Comparison of ENCODE assay signal across 11 cellular contexts in the genomic region with DNA sequence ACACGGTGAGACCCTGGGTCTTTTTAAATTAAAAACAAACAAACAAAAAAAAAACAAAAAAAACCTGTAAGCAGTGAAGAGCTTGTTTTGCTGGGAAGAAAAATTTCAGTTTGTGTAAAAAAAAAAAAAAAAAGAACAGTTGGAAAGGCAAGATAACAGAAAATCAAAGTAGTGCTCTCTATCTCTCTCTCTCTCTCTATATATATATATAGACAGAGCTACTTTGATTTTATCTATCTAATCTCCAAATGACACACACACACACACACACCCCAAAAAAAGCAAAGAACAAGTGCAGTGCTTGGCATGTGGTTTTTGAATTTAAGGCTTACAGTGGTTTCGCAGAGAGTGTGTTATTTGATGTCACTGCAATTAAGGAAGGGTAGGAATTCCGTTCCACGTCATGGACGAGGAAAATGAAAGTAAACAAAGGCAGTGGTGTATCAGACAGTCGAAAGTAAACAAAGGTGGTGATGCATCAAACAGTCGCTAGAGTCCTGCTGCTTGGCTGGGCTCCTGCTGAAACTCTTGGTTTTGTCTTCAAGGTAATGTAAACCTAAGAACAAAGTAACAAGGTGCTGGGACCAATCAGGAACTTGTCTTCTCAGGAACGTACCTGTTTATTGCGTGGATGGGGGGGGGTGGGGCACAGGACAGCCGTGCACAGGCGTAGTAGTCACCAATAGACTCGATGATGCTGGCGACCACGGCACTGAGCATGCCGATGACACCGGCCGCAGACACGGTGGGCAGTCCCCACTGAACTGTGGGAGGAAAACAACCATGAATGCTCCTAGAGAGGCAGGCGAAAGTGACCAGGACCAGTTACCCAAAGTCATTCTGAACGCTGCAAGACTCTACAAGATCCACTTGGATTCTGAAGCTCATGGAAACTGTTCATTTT. TPM values are rescaled to one million over a fixed set of nuclear protein-coding genes. Genes with fewer than 3 reads are reported as not detected.
DNase-seq lines count a peak whose midpoint lies in the region; ATAC-seq and TF ChIP-seq lines count a peak whose summit lies in the region.
"Had no signal": no experiment of that assay in that cellular context is flagged by ENCODE, and none has a peak within 500 bp of the region (broad histone marks: within the 10 kb centered on the region; RNA-seq: fewer than 3 reads in every experiment).

No MANE protein-coding gene starts in this region.

- H3K27me3 Mint-ChIP-seq in activated naive CD4-positive, alpha-beta T cell treated with anti-CD3 and anti-CD28 coated beads for 36 hours (ENCODE audit: low read depth): no peaks in the 10 kb centered on the region
- no peaks in the 10 kb centered on the region for H3K27me3 Mint-ChIP-seq in activated CD8-positive, alpha-beta T cell treated with anti-CD3 and anti-CD28 coated beads for 36 hours
- H3K27me3 Mint-ChIP-seq in H9 (ENCODE audit: low read depth): no peaks in the 10 kb centered on the region

- H4K8ac ChIP-seq in H9 (replicated peaks; ENCODE audit: insufficient read length, low read depth, low read length): no peak overlapping the region

- no peaks in the 10 kb centered on the region for H3K9me3 ChIP-seq in Panc1 (ENCODE audit: control insufficient read depth, insufficient read depth, low read depth, low read length)
- H3K9me3 ChIP-seq in fibroblast of lung (ENCODE audit: control insufficient read depth, insufficient read depth, low read depth, low read length): no peaks in the 10 kb centered on the region
- no peaks in the 10 kb centered on the region for H3K9me3 ChIP-seq in GM23248 (ENCODE audit: low read depth)
- no peaks in the 10 kb centered on the region for H3K9me3 ChIP-seq in H9 (ENCODE audit: control insufficient read depth, low read depth, low read length)

- BruUV-seq in Panc1 (replicated peaks; lab: Mats Ljungman, UMichigan): no TSS peak

- H2AK5ac ChIP-seq in H9 (ENCODE audit: insufficient read length, low read length): no peak overlapping the region

- no peaks in the 10 kb centered on the region for H3K36me3 ChIP-seq in Panc1 (ENCODE audit: control insufficient read depth, insufficient read depth, low read length)
- no peaks in the 10 kb centered on the region for H3K36me3 ChIP-seq in fibroblast of lung (ENCODE audit: control insufficient read depth, insufficient read depth, low read length)
- no peaks in the 10 kb centered on the region for H3K36me3 ChIP-seq in GM23248 (ENCODE audit: low read depth)

- H4K20me1 ChIP-seq in fibroblast of lung (ENCODE audit: control insufficient read depth, extremely low read depth, insufficient read depth, low read length): no peaks in the 10 kb centered on the region
- H4K20me1 ChIP-seq in GM23248 (ENCODE audit: insufficient read depth): no peaks in the 10 kb centered on the region
- H4K20me1 ChIP-seq in H9 (ENCODE audit: control insufficient read depth, insufficient read depth, insufficient read length): no peaks in the 10 kb centered on the region

- H3K9ac ChIP-seq in fibroblast of lung (ENCODE audit: insufficient read depth, low read length): no peak overlapping the region
- no peak overlapping the region for H3K9ac ChIP-seq in GM23248
- H3K9ac ChIP-seq in H9 (ENCODE audit: extremely low read depth, insufficient read length, low read length): no peak overlapping the region

- no peak overlapping the region for H4K5ac ChIP-seq in H9 (ENCODE audit: insufficient read length, low read depth, low read length)

- H3K56ac ChIP-seq in H9 (ENCODE audit: insufficient read length, low read depth, low read length): no peak overlapping the region

- H3K79me1 ChIP-seq in H9 (ENCODE audit: insufficient read depth, low read depth, low read length, poor library complexity, severe bottlenecking): no peaks in the 10 kb centered on the region

- H3K27ac Mint-ChIP-seq in activated naive CD4-positive, alpha-beta T cell treated with anti-CD3 and anti-CD28 coated beads, Interleukin-2, amount 50 U/mL, for 72 hours: peak overlapping the region; percentile 15 to 81
- no peak overlapping the region for H3K27ac Mint-ChIP-seq in activated naive CD4-positive, alpha-beta T cell treated with anti-CD3 and anti-CD28 coated beads for 36 hours
- H3K27ac Mint-ChIP-seq in activated CD8-positive, alpha-beta T cell treated with anti-CD3 and anti-CD28 coated beads for 36 hours: no peak overlapping the region
- H3K27ac Mint-ChIP-seq in H9: peak overlapping the region in 1 of 3 experiments; percentile 39; a peak in 1 of 7 replicates

- intact Hi-C loops in activated naive CD4-positive, alpha-beta T cell treated with anti-CD3 and anti-CD28 coated beads for 36 hours (cut with micrococcal nuclease): no loop called here
- intact Hi-C loops in Panc1 (cut with micrococcal nuclease; ENCODE audit: unreplicated experiment): no loop called here
- intact Hi-C loops in activated CD8-positive, alpha-beta T cell treated with anti-CD3 and anti-CD28 coated beads for 36 hours (cut with micrococcal nuclease): no loop called here

- no peak overlapping the region for H3K14ac ChIP-seq in H9 (ENCODE audit: insufficient read depth, low read length)

- H3K4me2 ChIP-seq in fibroblast of lung (ENCODE audit: extremely low read depth, insufficient read depth, low read length) (no peak overlapping the region), GM23248 (ENCODE audit: unreplicated experiment) (no peak overlapping the region), H9 (ENCODE audit: insufficient read depth, insufficient read length, low read length) (no peak overlapping the region)

- H3K9me3 Mint-ChIP-seq in activated naive CD4-positive, alpha-beta T cell treated with anti-CD3 and anti-CD28 coated beads, Interleukin-2, amount 50 U/mL, for 72 hours: no peaks in the 10 kb centered on the region
- no peaks in the 10 kb centered on the region for H3K9me3 Mint-ChIP-seq in activated naive CD4-positive, alpha-beta T cell treated with anti-CD3 and anti-CD28 coated beads for 36 hours
- H3K9me3 Mint-ChIP-seq in activated CD8-positive, alpha-beta T cell treated with anti-CD3 and anti-CD28 coated beads for 36 hours: no peaks in the 10 kb centered on the region
- no peaks in the 10 kb centered on the region for H3K9me3 Mint-ChIP-seq in H9
- H3K9me3 Mint-ChIP-seq: CD14-positive monocyte had no signal

- H3K4me1 Mint-ChIP-seq in activated naive CD4-positive, alpha-beta T cell treated with anti-CD3 and anti-CD28 coated beads for 36 hours (ENCODE audit: low read depth): peaks cover 12% of the 10 kb centered on the region
- no peaks in the 10 kb centered on the region for H3K4me1 Mint-ChIP-seq in activated CD8-positive, alpha-beta T cell treated with anti-CD3 and anti-CD28 coated beads for 36 hours (ENCODE audit: low read depth)
- H3K4me1 Mint-ChIP-seq in H9: peaks cover 0 to 2% of the 10 kb centered on the region in 2 experiments; a peak in 1 of 4 replicates

- H3K27ac ChIP-seq in Panc1 (ENCODE audit: low read length) (no peak overlapping the region), fibroblast of lung (ENCODE audit: insufficient read depth, low read length) (no peak overlapping the region), GM23248 (no peak overlapping the region), H9 (ENCODE audit: insufficient read length, low read depth, low read length) (no peak overlapping the region)

- no peak overlapping the region for H2BK15ac ChIP-seq in H9 (ENCODE audit: low read depth, low read length)

- peak in 1 of 2 donors; percentile 48 for ATAC-seq in activated naive CD4-positive, alpha-beta T cell treated with anti-CD3 and anti-CD28 coated beads, Interleukin-2, amount 50 U/mL, for 72 hours
- ATAC-seq in Panc1: peak; percentile 84
- ATAC-seq in activated CD8-positive, alpha-beta T cell treated with anti-CD3 and anti-CD28 coated beads for 36 hours: no peak

- POLR2A ChIA-PET in Panc1 (lab: Charles Lee): interaction anchor here (0.6 to 0.7 kb wide), 2 partner anchors 12 to 47 kb away, joined by 3 to 8 read pairs; no protein-coding TSS in a partner anchor
- POLR2A ChIA-PET in activated CD8-positive, alpha-beta T cell treated with anti-CD3 and anti-CD28 coated beads for 36 hours (lab: Charles Lee): no interaction called here

- no peak overlapping the region for H3K23ac ChIP-seq in H9 (ENCODE audit: insufficient read length, low read depth, low read length)

- no peak overlapping the region for H3K4me3 Mint-ChIP-seq in activated naive CD4-positive, alpha-beta T cell treated with anti-CD3 and anti-CD28 coated beads for 36 hours
- H3K4me3 Mint-ChIP-seq in activated CD8-positive, alpha-beta T cell treated with anti-CD3 and anti-CD28 coated beads for 36 hours: no peak overlapping the region
- no peak overlapping the region for H3K4me3 Mint-ChIP-seq in H9
- H3K4me3 Mint-ChIP-seq: CD14-positive monocyte had no signal

- H3K4me3 ChIP-seq in Panc1 (ENCODE audit: low read depth in 2 of 2, low read length in 2 of 2) (peak overlapping the region in 1 of 2 experiments; percentile 46; a peak in 2 of 4 replicates), fibroblast of lung (replicated peaks in 1 of 4; ENCODE audit: control extremely low read depth in 1 of 4, insufficient read depth in 1 of 4, low read depth in 3 of 4, low read length in 4 of 4) (no peak overlapping the region), GM23248 (no peak overlapping the region)

- WGBS in GM23248 (ENCODE audit: low coverage in 1 of 2, low lambda C conversion rate in 2 of 2, missing lambda C conversion rate in 2 of 2), 2 experiments: 91% methylated on average over 19 to 20 of the region's 20 CpGs
- WGBS in H9 (ENCODE audit: extremely low coverage, insufficient read length, low lambda C conversion rate): no CpG with 5 or more reads among the region's 20 CpGs

- H3K9me2 ChIP-seq in GM23248 (ENCODE audit: insufficient read depth): no peaks in the 10 kb centered on the region

- H3T11ph ChIP-seq in H9 (ENCODE audit: low read length): no peak overlapping the region

- no peak overlapping the region for H2BK5ac ChIP-seq in H9 (ENCODE audit: insufficient read length, low read length)

- H2AFZ ChIP-seq in fibroblast of lung (ENCODE audit: low read length): no peak overlapping the region
- H2AFZ ChIP-seq in GM23248: no peak overlapping the region
- no peak overlapping the region for H2AFZ ChIP-seq in H9 (ENCODE audit: low read length)

- TF ChIP-seq CTCF in Panc1 (IDR thresholded peaks at IDR 0.05) (no peak), fibroblast of lung (conservative IDR thresholded peaks at IDR 0.05 in 1 of 2, IDR thresholded peaks at IDR 0.05 in 1 of 2; ENCODE audit: low read depth in 1 of 2, low read length in 2 of 2) (no peak), H9 (conservative IDR thresholded peaks at IDR 0.05) (no peak)
- TF ChIP-seq CTCF in activated CD8-positive, alpha-beta T cell treated with anti-CD3 and anti-CD28 coated beads for 36 hours (IDR thresholded peaks at IDR 0.05): no peak

- H3K23me2 ChIP-seq in H9 (ENCODE audit: insufficient read length, low read depth, low read length, poor library complexity, severe bottlenecking): no peaks in the 10 kb centered on the region

- H4K91ac ChIP-seq in H9 (ENCODE audit: insufficient read length, low read depth, low read length): no peak overlapping the region

- H3K4me1 ChIP-seq in Panc1 (ENCODE audit: control insufficient read depth, insufficient read depth, low read length) (peaks cover 5% of the 10 kb centered on the region), fibroblast of lung (ENCODE audit: control insufficient read depth, extremely low read depth, insufficient read depth, low read length) (no peaks in the 10 kb centered on the region), GM23248 (ENCODE audit: insufficient read depth) (no peaks in the 10 kb centered on the region), H9 (ENCODE audit: insufficient read depth, low read length) (no peaks in the 10 kb centered on the region)

- peaks cover 5 to 6% of the 10 kb centered on the region in 2 donors for H3K36me3 Mint-ChIP-seq in activated naive CD4-positive, alpha-beta T cell treated with anti-CD3 and anti-CD28 coated beads, Interleukin-2, amount 50 U/mL, for 72 hours
- peaks cover 20% of the 10 kb centered on the region for H3K36me3 Mint-ChIP-seq in activated naive CD4-positive, alpha-beta T cell treated with anti-CD3 and anti-CD28 coated beads for 36 hours (ENCODE audit: low read depth)
- H3K36me3 Mint-ChIP-seq in activated CD8-positive, alpha-beta T cell treated with anti-CD3 and anti-CD28 coated beads for 36 hours (ENCODE audit: low read depth): peaks cover 16% of the 10 kb centered on the region
- H3K36me3 Mint-ChIP-seq in H9 (ENCODE audit: insufficient read depth in 1 of 3, low read depth in 3 of 3): peaks cover 2 to 20% (median 19%) of the 10 kb centered on the region in 3 experiments; a peak in 5 of 7 replicates

- no peak overlapping the region for H3K4ac ChIP-seq in H9 (ENCODE audit: low read depth, low read length)

- H2BK20ac ChIP-seq in H9 (ENCODE audit: low read depth, low read length, poor library complexity, severe bottlenecking): no peak overlapping the region

- in situ Hi-C loops in Panc1 (cut with HindIII; ENCODE audit: low pct_unique_long_range_greater_than_20kb, low sequenced_read_pairs) (no loop called here), GM23248 (cut with MboI) (no loop called here)

- no peaks in the 10 kb centered on the region for H3F3A ChIP-seq in GM23248 (ENCODE audit: insufficient read depth)

- no peak for DNase-seq in activated naive CD4-positive, alpha-beta T cell treated with anti-CD3 and anti-CD28 coated beads, Interleukin-2, amount 50 U/mL, for 72 hours (ENCODE audit: low spot score in 2 of 2)
- DNase-seq in activated naive CD4-positive, alpha-beta T cell treated with anti-CD3 and anti-CD28 coated beads for 36 hours: no peak
- DNase-seq in Panc1 (ENCODE audit: low read depth, low spot score) (peak; percentile 58), fibroblast of lung (ENCODE audit: low read depth in 2 of 2) (peak; percentile 13 to 26), GM23248 (no peak), NCI-H446 treated with DMSO at 0.1 percent for 48 hours (lab: John Stamatoyannopoulos, UW) (no peak), H9 (no peak)
- no peak for DNase-seq in activated CD8-positive, alpha-beta T cell treated with anti-CD3 and anti-CD28 coated beads for 36 hours
- DNase-seq: hypothalamus, RPMI8226 had no signal

- H3K27me3 ChIP-seq in Panc1 (ENCODE audit: control insufficient read depth, insufficient read depth, low read length) (no peaks in the 10 kb centered on the region), fibroblast of lung (ENCODE audit: control insufficient read depth, insufficient read depth, low read length) (no peaks in the 10 kb centered on the region), GM23248 (replicated peaks; ENCODE audit: insufficient read depth) (no peaks in the 10 kb centered on the region), H9 (ENCODE audit: insufficient read depth, low read length) (no peaks in the 10 kb centered on the region)

- H2BK120ac ChIP-seq in H9 (ENCODE audit: low read depth, low read length, poor library complexity, severe bottlenecking): no peak overlapping the region

- CTCF ChIA-PET in activated naive CD4-positive, alpha-beta T cell treated with anti-CD3 and anti-CD28 coated beads for 36 hours (lab: Charles Lee): interaction anchor here (0.7 to 1.6 kb wide), 2 partner anchors 11 to 86 kb away, joined by 4 to 5 read pairs; no protein-coding TSS in a partner anchor
- CTCF ChIA-PET in Panc1 (lab: Charles Lee): interaction anchor here (0.6 to 0.7 kb wide), 4 partner anchors 57 to 276 kb away, joined by 3 to 7 read pairs (median 4); no protein-coding TSS in a partner anchor
- CTCF ChIA-PET in activated CD8-positive, alpha-beta T cell treated with anti-CD3 and anti-CD28 coated beads for 36 hours (lab: Charles Lee): interaction anchor here (1.2 kb wide), 1 partner anchor 88 kb away, joined by 3 read pairs; no protein-coding TSS in a partner anchor

- H3K79me2 ChIP-seq in fibroblast of lung (ENCODE audit: control insufficient read depth, insufficient read depth, low read length) (no peaks in the 10 kb centered on the region), GM23248 (ENCODE audit: insufficient read depth) (no peaks in the 10 kb centered on the region), H9 (ENCODE audit: insufficient read depth, low read length) (no peaks in the 10 kb centered on the region)

- H2BK12ac ChIP-seq in H9 (ENCODE audit: insufficient read length, low read depth, low read length): no peak overlapping the region

- H3K18ac ChIP-seq in H9 (ENCODE audit: insufficient read length, low read depth, low read length): no peak overlapping the region

RNA-seq across cellular contexts. Expression of gene RASSF2, which starts 46.1 kb away (rescaled TPM):
- total RNA-seq in activated naive CD4-positive, alpha-beta T cell treated with anti-CD3 and anti-CD28 coated beads, Interleukin-2, amount 50 U/mL, for 72 hours: 10 to 100 TPM; 40.4 to 50.6 TPM
- 10 to 100 TPM; 26.7 to 27.9 TPM for total RNA-seq in activated naive CD4-positive, alpha-beta T cell treated with anti-CD3 and anti-CD28 coated beads for 36 hours
- total RNA-seq in Panc1 (2021; ENCODE audit: unreplicated experiment) (0.13 TPM), fibroblast of lung (3.6 and 8.6 TPM in 2 replicates), H9 (2021) (4.3 and 4.8 TPM in 2 replicates)
- 0.10 TPM for polyA plus RNA-seq in Panc1 (2012; ENCODE audit: insufficient read length)
- polyA plus RNA-seq in fibroblast of lung (3.6 and 19.2 TPM in 2 replicates), GM23248 (2016; fragmentation: Nextera tagmentation; extraction: Ambion mirVana) (4.4 and 5.0 TPM in 2 replicates)
- 2.2 and 12.7 TPM in 2 replicates for polyA plus RNA-seq in fibroblast of lung (2012)
- polyA minus RNA-seq in fibroblast of lung (ENCODE audit: low replicate concordance): 2.7 and 16.5 TPM in 2 replicates
- 8.3 and 8.4 TPM in 2 replicates for total RNA-seq in GM23248 (2014; rRNA removed; shearing (Covaris generic))
- 10 to 100 TPM; 33.7 to 36.2 TPM for total RNA-seq in activated CD8-positive, alpha-beta T cell treated with anti-CD3 and anti-CD28 coated beads for 36 hours

Comparison
In these comparisons a context has a peak if more than half of its experiments do, and no peak if none do; other contexts are left out.
1. H3K27ac Mint-ChIP-seq: peak in activated naive CD4-positive, alpha-beta T cell treated with anti-CD3 and anti-CD28 coated beads, Interleukin-2, amount 50 U/mL, for 72 hours (2 of 2); none in activated naive CD4-positive, alpha-beta T cell treated with anti-CD3 and anti-CD28 coated beads for 36 hours (single experiment) and activated CD8-positive, alpha-beta T cell treated with anti-CD3 and anti-CD28 coated beads for 36 hours (single experiment).
2. DNase-seq: peak in Panc1 (single experiment) and fibroblast of lung (2 of 2); none in activated naive CD4-positive, alpha-beta T cell treated with anti-CD3 and anti-CD28 coated beads, Interleukin-2, amount 50 U/mL, for 72 hours (0 of 2), activated naive CD4-positive, alpha-beta T cell treated with anti-CD3 and anti-CD28 coated beads for 36 hours (single experiment), GM23248 (single experiment), activated CD8-positive, alpha-beta T cell treated with anti-CD3 and anti-CD28 coated beads for 36 hours (single experiment), NCI-H446 treated with DMSO at 0.1 percent for 48 hours (single experiment) and H9 (single experiment).